In genomic region chr3:146636881-146637280, GRCh38 we compare ENCODE assay signal across 1 cellular context.
TF ChIP-seq lines count a peak whose summit lies in the region.

No MANE protein-coding gene starts in this region.

TF ChIP-seq in HepG2, 621 proteins besides CTCF, POLR2A, EP300 and RAD21:
- TF ChIP-seq MAFK (conservative IDR thresholded peaks at IDR 0.05 in 1 of 2, IDR thresholded peaks at IDR 0.05 in 1 of 2; ENCODE audit: low read length in 2 of 2) = peak; percentile 82 to 83
- TF ChIP-seq MAFF (IDR thresholded peaks at IDR 0.05; ENCODE audit: low read depth, low read length) = peak; percentile 77; the same call in 1 of the 2 replicates
- TF ChIP-seq ZNF550 (CRISPR knock-in tag; IDR thresholded peaks at IDR 0.05; ENCODE audit: borderline replicate concordance) = no peak
- no peak for TF ChIP-seq ZNF776 (CRISPR knock-in tag; IDR thresholded peaks at IDR 0.05)
- no peak for TF ChIP-seq NCOA5 (CRISPR knock-in tag; IDR thresholded peaks at IDR 0.05)
- TF ChIP-seq ZNF24 (IDR thresholded peaks at IDR 0.05) = no peak
